24 cellular contexts compared by ENCODE assay signal in the genomic region with DNA sequence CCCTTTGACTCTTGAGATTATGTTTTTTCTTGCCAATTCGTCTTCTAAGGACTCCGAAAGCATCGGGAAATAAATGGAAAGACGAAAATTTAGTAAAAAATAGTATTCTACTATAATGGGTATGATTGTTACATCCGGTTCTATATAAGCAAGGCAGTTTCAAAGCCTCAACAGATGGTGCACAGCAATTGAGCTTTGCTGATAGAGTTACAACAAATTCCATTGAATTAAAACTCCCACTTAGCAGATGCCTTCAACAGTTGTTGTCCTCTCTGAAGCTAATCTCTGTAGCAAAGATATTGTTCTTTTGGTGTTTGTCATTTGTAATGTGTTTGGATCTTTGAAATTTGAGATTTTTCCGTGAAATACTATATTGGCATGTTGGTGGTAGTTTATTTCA. TPM values are rescaled to one million over a fixed set of nuclear protein-coding genes. Genes with fewer than 3 reads are reported as not detected.
"Had no signal": no experiment of that assay in that cellular context is flagged by ENCODE, and none has a peak within 500 bp of the region (broad histone marks: within the 10 kb centered on the region; RNA-seq: fewer than 3 reads in every experiment).

No MANE protein-coding gene starts in this region.

- H3K4me3 Mint-ChIP-seq: activated CD4-positive, alpha-beta T cell treated with anti-CD3 and anti-CD28 coated beads for 36 hours; activated CD8-positive, alpha-beta T cell treated with anti-CD3 and anti-CD28 coated beads for 36 hours; activated naive CD4-positive, alpha-beta T cell treated with anti-CD3 and anti-CD28 coated beads, Interleukin-2, amount 10 ng/mL, durations not matched to agents 7 days and 5 days; activated naive CD8-positive, alpha-beta T cell treated with anti-CD3 and anti-CD28 coated beads for 36 hours; activated T-cell treated with anti-CD3 and anti-CD28 coated beads, Interleukin-2, amount 50 U/mL, for 72 hours had no signal

- DNase-seq: activated CD4-positive, alpha-beta T cell treated with anti-CD3 and anti-CD28 coated beads for 36 hours; activated CD8-positive, alpha-beta memory T cell treated with anti-CD3 and anti-CD28 coated beads, Interleukin-2, amount 50 U/mL, for 4 hours; activated CD8-positive, alpha-beta T cell treated with anti-CD3 and anti-CD28 coated beads for 36 hours; activated gamma-delta T cell treated with Interleukin-2 at 50 U/mL for 16 hours; activated naive CD4-positive, alpha-beta T cell treated with anti-CD3 and anti-CD28 coated beads, Interleukin-2, amount 10 ng/mL, durations not matched to agents 7 days and 5 days; activated naive CD8-positive, alpha-beta T cell treated with anti-CD3 and anti-CD28 coated beads for 36 hours; activated T-cell treated with anti-CD3 and anti-CD28 coated beads, Interleukin-2, amount 50 U/mL, for 72 hours; brain microvascular endothelial cell; Karpas-422; NCI-H1105 treated with DMSO at 0.1 percent for 48 hours; NCI-H1436 treated with DMSO at 0.1 percent for 48 hours; NCI-H187; NCI-H2081; NCI-H226; NCI-H748 treated with DMSO at 0.1 percent for 48 hours; OCI-M1; RPMI8226; SK-N-SH; T-helper 1 cell had no signal

- H3K4me1 Mint-ChIP-seq: activated naive CD4-positive, alpha-beta T cell treated with anti-CD3 and anti-CD28 coated beads, Interleukin-2, amount 10 ng/mL, durations not matched to agents 7 days and 5 days had no signal

- H3K36me3 Mint-ChIP-seq: activated naive CD4-positive, alpha-beta T cell treated with anti-CD3 and anti-CD28 coated beads, Interleukin-2, amount 10 ng/mL, durations not matched to agents 7 days and 5 days had no signal

- H3K9me3 Mint-ChIP-seq: activated CD8-positive, alpha-beta T cell treated with anti-CD3 and anti-CD28 coated beads for 36 hours; activated naive CD4-positive, alpha-beta T cell treated with anti-CD3 and anti-CD28 coated beads, Interleukin-2, amount 10 ng/mL, durations not matched to agents 7 days and 5 days; activated naive CD8-positive, alpha-beta T cell treated with anti-CD3 and anti-CD28 coated beads for 36 hours; activated T-cell treated with anti-CD3 and anti-CD28 coated beads, Interleukin-2, amount 50 U/mL, for 72 hours; activated T-helper 2 cell treated with anti-CD3 and anti-CD28 coated beads, Interferon-gamma antibody, Interleukin-2, Interleukin-4, amounts not matched to agents 10 μg/mL and 5 μg/mL and 100 μg/mL, durations not matched to agents 14 hours and 24 hours and 36 hours had no signal

- H3K27ac Mint-ChIP-seq: activated CD4-positive, alpha-beta T cell treated with anti-CD3 and anti-CD28 coated beads for 36 hours; activated CD8-positive, alpha-beta T cell treated with anti-CD3 and anti-CD28 coated beads for 36 hours; activated naive CD4-positive, alpha-beta T cell treated with anti-CD3 and anti-CD28 coated beads, Interleukin-2, amount 10 ng/mL, durations not matched to agents 7 days and 5 days; activated naive CD8-positive, alpha-beta T cell treated with anti-CD3 and anti-CD28 coated beads for 36 hours; activated T-cell treated with anti-CD3 and anti-CD28 coated beads, Interleukin-2, amount 50 U/mL, for 72 hours; activated T-helper 2 cell treated with anti-CD3 and anti-CD28 coated beads, Interferon-gamma antibody, Interleukin-2, Interleukin-4, amounts not matched to agents 10 μg/mL and 5 μg/mL and 100 μg/mL, durations not matched to agents 14 hours and 24 hours and 36 hours had no signal

RNA-seq across cellular contexts. Expression of gene GHSR, which starts 16.1 kb away (rescaled TPM):
- total RNA-seq: activated CD4-positive, alpha-beta T cell treated with anti-CD3 and anti-CD28 coated beads for 36 hours; activated CD8-positive, alpha-beta T cell treated with anti-CD3 and anti-CD28 coated beads for 36 hours; activated naive CD8-positive, alpha-beta T cell treated with anti-CD3 and anti-CD28 coated beads for 36 hours; activated T-cell treated with anti-CD3 and anti-CD28 coated beads, Interleukin-2, amount 50 U/mL, for 72 hours; activated T-helper 2 cell treated with anti-CD3 and anti-CD28 coated beads, Interferon-gamma antibody, Interleukin-2, Interleukin-4, amounts not matched to agents 10 μg/mL and 5 μg/mL and 100 μg/mL, durations not matched to agents 14 hours and 24 hours and 36 hours; cardiac muscle cell; NCI-H460; Right ventricle myocardium inferior; T-helper 2 cell treated with Interferon-gamma antibody and Interleukin-4, amounts not matched to agents 100 ng/mL and 5 ng/mL, for 36 hours had no signal

RNA-seq across cellular contexts. Expression of gene TNFSF10, which starts 58.9 kb away (rescaled TPM):
- total RNA-seq: cardiac muscle cell had no signal
